In genomic region chr19:52336117-52336811, GRCh38 we compare ENCODE assay signal across 1 cellular context.
TF ChIP-seq lines count a peak whose summit lies in the region.

Gene ZNF610 (plus strand): TSS chr19:52336243. CDS start chr19:52349173, 12,930 bp downstream.

TF ChIP-seq in HepG2, 621 proteins besides CTCF, POLR2A, EP300 and RAD21 (continued from another document):
- TF ChIP-seq POLR2G (IDR thresholded peaks at IDR 0.05; ENCODE audit: low read depth, low read length) (peak; percentile 43), IRF2 (CRISPR knock-in tag; IDR thresholded peaks at IDR 0.05) (peak; percentile 85), REL (CRISPR knock-in tag; conservative IDR thresholded peaks at IDR 0.05) (no peak), KAT8 (CRISPR knock-in tag; IDR thresholded peaks at IDR 0.05) (peak; percentile 57; the same call in 1 of the 2 replicates), ZNF276 (CRISPR knock-in tag; IDR thresholded peaks at IDR 0.05; ENCODE audit: low read depth) (no peak), PHF20 (CRISPR knock-in tag; IDR thresholded peaks at IDR 0.05) (peak; percentile 70), SP1 (IDR thresholded peaks at IDR 0.05) (no peak), SP1 (CRISPR knock-in tag; IDR thresholded peaks at IDR 0.05) (peak; percentile 32; the same call in 1 of the 2 replicates), FOSL2 (CRISPR knock-in tag; IDR thresholded peaks at IDR 0.05) (no peak), ELF1 (CRISPR knock-in tag; IDR thresholded peaks at IDR 0.05) (peak; percentile 91), SPEN (CRISPR knock-in tag; IDR thresholded peaks at IDR 0.05; ENCODE audit: low read depth) (0 out of 2 replicates have a peak, but pooled peaks have one; percentile 54), SRSF1 (optimal IDR thresholded peaks at IDR 0.05; ENCODE audit: low read depth, low read length) (peak; percentile 39), YEATS4 (CRISPR knock-in tag; IDR thresholded peaks at IDR 0.05; ENCODE audit: borderline replicate concordance) (peak; percentile 25; the same call in 1 of the 2 replicates), ZNF703 (CRISPR knock-in tag; IDR thresholded peaks at IDR 0.05; ENCODE audit: borderline replicate concordance) (no peak), FOXC1 (CRISPR knock-in tag; IDR thresholded peaks at IDR 0.05; ENCODE audit: borderline replicate concordance) (no peak), ZMYM4 (CRISPR knock-in tag; IDR thresholded peaks at IDR 0.05) (peak; percentile 80), PHF21A (CRISPR knock-in tag; IDR thresholded peaks at IDR 0.05) (0 out of 2 replicates have a peak, but pooled peaks have one; percentile 27), SAP130 (CRISPR knock-in tag; IDR thresholded peaks at IDR 0.05; ENCODE audit: low read depth) (peak; percentile 70), ZNF430 (CRISPR knock-in tag; IDR thresholded peaks at IDR 0.05) (no peak), ZNF367 (CRISPR knock-in tag; IDR thresholded peaks at IDR 0.05; ENCODE audit: borderline replicate concordance) (no peak), ZNF775 (CRISPR knock-in tag; IDR thresholded peaks at IDR 0.05; ENCODE audit: borderline replicate concordance) (no peak), ZSCAN25 (CRISPR knock-in tag; IDR thresholded peaks at IDR 0.05) (no peak), KDM2A (CRISPR knock-in tag; IDR thresholded peaks at IDR 0.05; ENCODE audit: borderline replicate concordance, low read depth) (peak; percentile 29; the same call in 1 of the 2 replicates)
- TF ChIP-seq, protein P1, sequence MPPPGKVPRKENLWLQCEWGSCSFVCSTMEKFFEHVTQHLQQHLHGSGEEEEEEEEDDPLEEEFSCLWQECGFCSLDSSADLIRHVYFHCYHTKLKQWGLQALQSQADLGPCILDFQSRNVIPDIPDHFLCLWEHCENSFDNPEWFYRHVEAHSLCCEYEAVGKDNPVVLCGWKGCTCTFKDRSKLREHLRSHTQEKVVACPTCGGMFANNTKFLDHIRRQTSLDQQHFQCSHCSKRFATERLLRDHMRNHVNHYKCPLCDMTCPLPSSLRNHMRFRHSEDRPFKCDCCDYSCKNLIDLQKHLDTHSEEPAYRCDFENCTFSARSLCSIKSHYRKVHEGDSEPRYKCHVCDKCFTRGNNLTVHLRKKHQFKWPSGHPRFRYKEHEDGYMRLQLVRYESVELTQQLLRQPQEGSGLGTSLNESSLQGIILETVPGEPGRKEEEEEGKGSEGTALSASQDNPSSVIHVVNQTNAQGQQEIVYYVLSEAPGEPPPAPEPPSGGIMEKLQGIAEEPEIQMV (CRISPR knock-in tag; IDR thresholded peaks at IDR 0.05; ENCODE audit: low read depth) = 0 out of 2 replicates have a peak, but pooled peaks have one; percentile 25
- TF ChIP-seq, protein P2, sequence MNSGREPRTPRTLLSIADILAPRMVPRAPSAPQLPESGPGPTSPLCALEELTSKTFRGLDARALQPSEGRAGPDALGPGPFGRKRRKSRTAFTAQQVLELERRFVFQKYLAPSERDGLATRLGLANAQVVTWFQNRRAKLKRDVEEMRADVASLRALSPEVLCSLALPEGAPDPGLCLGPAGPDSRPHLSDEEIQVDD (CRISPR knock-in tag; IDR thresholded peaks at IDR 0.05; ENCODE audit: borderline replicate concordance) = no peak
- TF ChIP-seq, protein P3, sequence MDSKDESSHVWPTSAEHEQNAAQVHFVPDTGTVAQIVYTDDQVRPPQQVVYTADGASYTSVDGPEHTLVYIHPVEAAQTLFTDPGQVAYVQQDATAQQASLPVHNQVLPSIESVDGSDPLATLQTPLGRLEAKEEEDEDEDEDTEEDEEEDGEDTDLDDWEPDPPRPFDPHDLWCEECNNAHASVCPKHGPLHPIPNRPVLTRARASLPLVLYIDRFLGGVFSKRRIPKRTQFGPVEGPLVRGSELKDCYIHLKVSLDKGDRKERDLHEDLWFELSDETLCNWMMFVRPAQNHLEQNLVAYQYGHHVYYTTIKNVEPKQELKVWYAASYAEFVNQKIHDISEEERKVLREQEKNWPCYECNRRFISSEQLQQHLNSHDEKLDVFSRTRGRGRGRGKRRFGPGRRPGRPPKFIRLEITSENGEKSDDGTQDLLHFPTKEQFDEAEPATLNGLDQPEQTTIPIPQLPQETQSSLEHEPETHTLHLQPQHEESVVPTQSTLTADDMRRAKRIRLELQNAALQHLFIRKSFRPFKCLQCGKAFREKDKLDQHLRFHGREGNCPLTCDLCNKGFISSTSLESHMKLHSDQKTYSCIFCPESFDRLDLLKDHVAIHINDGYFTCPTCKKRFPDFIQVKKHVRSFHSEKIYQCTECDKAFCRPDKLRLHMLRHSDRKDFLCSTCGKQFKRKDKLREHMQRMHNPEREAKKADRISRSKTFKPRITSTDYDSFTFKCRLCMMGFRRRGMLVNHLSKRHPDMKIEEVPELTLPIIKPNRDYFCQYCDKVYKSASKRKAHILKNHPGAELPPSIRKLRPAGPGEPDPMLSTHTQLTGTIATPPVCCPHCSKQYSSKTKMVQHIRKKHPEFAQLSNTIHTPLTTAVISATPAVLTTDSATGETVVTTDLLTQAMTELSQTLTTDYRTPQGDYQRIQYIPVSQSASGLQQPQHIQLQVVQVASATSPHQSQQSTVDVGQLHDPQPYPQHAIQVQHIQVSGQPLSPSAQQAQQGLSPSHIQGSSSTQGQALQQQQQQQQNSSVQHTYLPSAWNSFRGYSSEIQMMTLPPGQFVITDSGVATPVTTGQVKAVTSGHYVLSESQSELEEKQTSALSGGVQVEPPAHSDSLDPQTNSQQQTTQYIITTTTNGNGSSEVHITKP (CRISPR knock-in tag; IDR thresholded peaks at IDR 0.05; ENCODE audit: low read depth) = no peak
